1 cellular context compared by ENCODE assay signal in the genomic region with DNA sequence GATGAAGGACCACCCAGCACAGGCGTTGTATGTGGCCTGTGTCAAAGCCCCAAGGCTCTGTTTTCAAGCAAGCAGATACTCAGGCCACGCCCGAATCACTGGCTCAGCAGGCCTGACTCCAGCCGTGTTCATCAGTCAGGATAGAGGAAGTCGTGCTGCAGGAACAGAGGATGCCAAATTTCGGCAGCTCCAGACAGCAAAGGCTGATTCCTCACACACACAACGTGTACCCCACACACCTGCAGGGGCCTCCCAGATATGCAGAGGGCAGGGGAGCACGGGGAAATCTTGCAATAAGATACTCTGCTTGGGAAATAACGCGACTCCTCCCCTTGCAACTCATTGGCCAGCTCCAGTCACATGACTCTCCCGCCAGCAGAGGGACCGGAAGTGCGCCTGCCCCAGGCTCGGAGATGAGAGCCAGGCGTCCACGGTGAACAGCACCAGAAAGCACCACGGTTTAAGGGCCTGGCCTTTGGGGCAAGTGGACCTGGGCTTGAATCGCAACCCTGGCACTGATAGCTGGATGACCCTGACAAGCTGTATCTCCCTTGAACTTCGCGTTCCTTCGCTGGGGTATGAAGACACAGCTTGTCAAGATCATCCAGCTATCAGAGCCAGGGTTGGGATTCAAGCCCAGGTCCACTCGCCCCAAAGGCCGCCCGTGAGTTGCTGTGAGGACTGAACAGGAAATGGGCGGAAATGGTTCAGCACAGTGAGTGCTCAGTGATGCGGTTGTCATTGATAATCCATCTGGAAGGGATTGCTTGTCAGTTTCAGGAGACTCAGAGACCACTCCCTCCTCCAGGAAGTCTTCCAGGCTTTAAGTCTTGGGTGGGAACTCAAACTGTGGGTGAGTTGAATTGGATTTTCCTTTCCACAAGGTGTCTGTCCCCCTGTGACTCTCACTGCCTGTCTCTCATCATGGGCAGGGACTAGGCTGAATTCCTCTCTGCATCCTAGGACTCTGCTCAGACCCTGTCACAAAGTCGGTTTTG.
TF ChIP-seq lines count a peak whose summit lies in the region.

No MANE protein-coding gene starts in this region.

TF ChIP-seq in K562, 482 proteins besides CTCF, POLR2A, EP300 and RAD21 (continued from another document and continues in another):
- TF ChIP-seq, protein P1, sequence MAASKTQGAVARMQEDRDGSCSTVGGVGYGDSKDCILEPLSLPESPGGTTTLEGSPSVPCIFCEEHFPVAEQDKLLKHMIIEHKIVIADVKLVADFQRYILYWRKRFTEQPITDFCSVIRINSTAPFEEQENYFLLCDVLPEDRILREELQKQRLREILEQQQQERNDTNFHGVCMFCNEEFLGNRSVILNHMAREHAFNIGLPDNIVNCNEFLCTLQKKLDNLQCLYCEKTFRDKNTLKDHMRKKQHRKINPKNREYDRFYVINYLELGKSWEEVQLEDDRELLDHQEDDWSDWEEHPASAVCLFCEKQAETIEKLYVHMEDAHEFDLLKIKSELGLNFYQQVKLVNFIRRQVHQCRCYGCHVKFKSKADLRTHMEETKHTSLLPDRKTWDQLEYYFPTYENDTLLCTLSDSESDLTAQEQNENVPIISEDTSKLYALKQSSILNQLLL (CRISPR knock-in tag; IDR thresholded peaks at IDR 0.05; ENCODE audit: borderline replicate concordance), result no peak
- no peak for TF ChIP-seq NCOA1 (IDR thresholded peaks at IDR 0.05; ENCODE audit: low read depth)
- peak; percentile 90 for TF ChIP-seq C11orf30 (IDR thresholded peaks at IDR 0.05; ENCODE audit: low read depth)
- TF ChIP-seq BCOR (IDR thresholded peaks at IDR 0.05), result peak; percentile 97
- TF ChIP-seq GATAD2B (IDR thresholded peaks at IDR 0.05; ENCODE audit: borderline replicate concordance), result peak; percentile 7; the same call in 1 of the 2 replicates
- no peak for TF ChIP-seq CBX2 (IDR thresholded peaks at IDR 0.05; ENCODE audit: insufficient read depth, low read length, poor library complexity, severe bottlenecking)
- TF ChIP-seq, protein P2, sequence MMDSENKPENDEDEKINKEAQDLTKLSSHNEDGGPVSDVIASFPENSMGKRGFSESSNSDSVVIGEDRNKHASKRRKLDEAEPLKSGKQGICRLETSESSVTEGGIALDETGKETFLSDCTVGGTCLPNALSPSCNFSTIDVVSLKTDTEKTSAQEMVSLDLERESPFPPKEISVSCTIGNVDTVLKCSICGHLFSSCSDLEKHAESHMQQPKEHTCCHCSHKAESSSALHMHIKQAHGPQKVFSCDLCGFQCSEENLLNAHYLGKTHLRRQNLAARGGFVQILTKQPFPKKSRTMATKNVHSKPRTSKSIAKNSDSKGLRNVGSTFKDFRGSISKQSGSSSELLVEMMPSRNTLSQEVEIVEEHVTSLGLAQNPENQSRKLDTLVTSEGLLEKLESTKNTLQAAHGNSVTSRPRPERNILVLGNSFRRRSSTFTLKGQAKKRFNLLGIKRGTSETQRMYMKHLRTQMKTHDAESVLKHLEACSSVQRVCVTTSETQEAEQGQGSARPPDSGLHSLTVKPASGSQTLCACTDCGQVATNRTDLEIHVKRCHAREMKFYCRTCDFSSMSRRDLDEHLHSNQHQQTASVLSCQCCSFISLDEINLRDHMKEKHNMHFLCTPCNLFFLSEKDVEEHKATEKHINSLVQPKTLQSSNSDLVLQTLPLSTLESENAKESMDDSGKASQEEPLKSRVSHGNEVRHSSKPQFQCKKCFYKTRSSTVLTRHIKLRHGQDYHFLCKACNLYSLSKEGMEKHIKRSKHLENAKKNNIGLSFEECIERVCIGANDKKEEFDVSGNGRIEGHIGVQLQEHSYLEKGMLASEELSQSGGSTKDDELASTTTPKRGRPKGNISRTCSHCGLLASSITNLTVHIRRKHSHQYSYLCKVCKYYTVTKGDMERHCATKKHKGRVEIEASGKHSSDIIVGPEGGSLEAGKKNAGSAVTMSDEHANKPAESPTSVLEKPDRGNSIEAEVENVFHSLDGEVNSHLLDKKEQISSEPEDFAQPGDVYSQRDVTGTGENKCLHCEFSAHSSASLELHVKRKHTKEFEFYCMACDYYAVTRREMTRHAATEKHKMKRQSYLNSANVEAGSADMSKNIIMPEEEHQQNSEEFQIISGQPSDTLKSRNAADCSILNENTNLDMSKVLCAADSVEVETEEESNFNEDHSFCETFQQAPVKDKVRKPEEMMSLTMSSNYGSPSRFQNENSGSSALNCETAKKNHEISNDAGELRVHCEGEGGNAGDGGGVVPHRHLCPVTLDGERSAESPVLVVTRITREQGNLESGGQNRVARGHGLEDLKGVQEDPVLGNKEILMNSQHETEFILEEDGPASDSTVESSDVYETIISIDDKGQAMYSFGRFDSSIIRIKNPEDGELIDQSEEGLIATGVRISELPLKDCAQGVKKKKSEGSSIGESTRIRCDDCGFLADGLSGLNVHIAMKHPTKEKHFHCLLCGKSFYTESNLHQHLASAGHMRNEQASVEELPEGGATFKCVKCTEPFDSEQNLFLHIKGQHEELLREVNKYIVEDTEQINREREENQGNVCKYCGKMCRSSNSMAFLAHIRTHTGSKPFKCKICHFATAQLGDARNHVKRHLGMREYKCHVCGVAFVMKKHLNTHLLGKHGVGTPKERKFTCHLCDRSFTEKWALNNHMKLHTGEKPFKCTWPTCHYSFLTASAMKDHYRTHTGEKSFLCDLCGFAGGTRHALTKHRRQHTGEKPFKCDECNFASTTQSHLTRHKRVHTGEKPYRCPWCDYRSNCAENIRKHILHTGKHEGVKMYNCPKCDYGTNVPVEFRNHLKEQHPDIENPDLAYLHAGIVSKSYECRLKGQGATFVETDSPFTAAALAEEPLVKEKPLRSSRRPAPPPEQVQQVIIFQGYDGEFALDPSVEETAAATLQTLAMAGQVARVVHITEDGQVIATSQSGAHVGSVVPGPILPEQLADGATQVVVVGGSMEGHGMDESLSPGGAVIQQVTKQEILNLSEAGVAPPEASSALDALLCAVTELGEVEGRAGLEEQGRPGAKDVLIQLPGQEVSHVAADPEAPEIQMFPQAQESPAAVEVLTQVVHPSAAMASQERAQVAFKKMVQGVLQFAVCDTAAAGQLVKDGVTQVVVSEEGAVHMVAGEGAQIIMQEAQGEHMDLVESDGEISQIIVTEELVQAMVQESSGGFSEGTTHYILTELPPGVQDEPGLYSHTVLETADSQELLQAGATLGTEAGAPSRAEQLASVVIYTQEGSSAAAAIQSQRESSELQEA (IDR thresholded peaks at IDR 0.05; ENCODE audit: low read depth), result no peak
- TF ChIP-seq U2AF1 (optimal IDR thresholded peaks at IDR 0.05; ENCODE audit: low read depth, low read length), result no peak
- no peak for TF ChIP-seq NR4A1 (CRISPR knock-in tag; IDR thresholded peaks at IDR 0.05)
- TF ChIP-seq NR4A1 (tag; IDR thresholded peaks at IDR 0.05), result no peak
- TF ChIP-seq CREM (IDR thresholded peaks at IDR 0.05; ENCODE audit: low read depth), result peak; percentile 39
- no peak for TF ChIP-seq PRPF4 (IDR thresholded peaks at IDR 0.05; ENCODE audit: insufficient read depth, low read depth, low read length, poor library complexity, severe bottlenecking)
- no peak for TF ChIP-seq TEAD2 (tag; IDR thresholded peaks at IDR 0.05)
- TF ChIP-seq MAFF (IDR thresholded peaks at IDR 0.05; ENCODE audit: low read length), result peak; percentile 52
- TF ChIP-seq MXI1 (IDR thresholded peaks at IDR 0.05; ENCODE audit: low read depth, low read length), result no peak
- TF ChIP-seq RB1 (IDR thresholded peaks at IDR 0.05; ENCODE audit: low read depth), result peak; percentile 59
- TF ChIP-seq KDM4B (IDR thresholded peaks at IDR 0.05; ENCODE audit: borderline replicate concordance in 2 of 2, low read depth in 1 of 2), result peak in 1 of 2 experiments; percentile 29; a peak in 1 of 4 replicates
- peak; percentile 14 for TF ChIP-seq MEIS2 (IDR thresholded peaks at IDR 0.05; ENCODE audit: partially characterized antibody)
- TF ChIP-seq, protein P3, sequence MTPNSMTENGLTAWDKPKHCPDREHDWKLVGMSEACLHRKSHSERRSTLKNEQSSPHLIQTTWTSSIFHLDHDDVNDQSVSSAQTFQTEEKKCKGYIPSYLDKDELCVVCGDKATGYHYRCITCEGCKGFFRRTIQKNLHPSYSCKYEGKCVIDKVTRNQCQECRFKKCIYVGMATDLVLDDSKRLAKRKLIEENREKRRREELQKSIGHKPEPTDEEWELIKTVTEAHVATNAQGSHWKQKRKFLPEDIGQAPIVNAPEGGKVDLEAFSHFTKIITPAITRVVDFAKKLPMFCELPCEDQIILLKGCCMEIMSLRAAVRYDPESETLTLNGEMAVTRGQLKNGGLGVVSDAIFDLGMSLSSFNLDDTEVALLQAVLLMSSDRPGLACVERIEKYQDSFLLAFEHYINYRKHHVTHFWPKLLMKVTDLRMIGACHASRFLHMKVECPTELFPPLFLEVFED (CRISPR knock-in tag; conservative IDR thresholded peaks at IDR 0.05), result no peak; the same call in 1 of the 2 replicates
- TF ChIP-seq ERF (CRISPR knock-in tag; IDR thresholded peaks at IDR 0.05), result no peak
- peak; percentile 99 for TF ChIP-seq ZFP36 (IDR thresholded peaks at IDR 0.05; ENCODE audit: low read depth, low read length, partially characterized antibody)
- TF ChIP-seq SETDB1 (IDR thresholded peaks at IDR 0.05; ENCODE audit: low read length), result no peak
- no peak for TF ChIP-seq ZNF830 (CRISPR knock-in tag; IDR thresholded peaks at IDR 0.05)
- TF ChIP-seq POU5F1 (IDR thresholded peaks at IDR 0.05; ENCODE audit: borderline replicate concordance, low read depth, low read length, partially characterized antibody), result no peak
- TF ChIP-seq SIX5 (IDR thresholded peaks at IDR 0.05; ENCODE audit: borderline replicate concordance in 1 of 2, insufficient read depth in 1 of 2, low read depth in 1 of 2, low read length in 2 of 2), result no peak
- peak; percentile 100 for TF ChIP-seq NFYB (IDR thresholded peaks at IDR 0.05; ENCODE audit: extremely low read depth, insufficient read length)
- TF ChIP-seq, protein P4, sequence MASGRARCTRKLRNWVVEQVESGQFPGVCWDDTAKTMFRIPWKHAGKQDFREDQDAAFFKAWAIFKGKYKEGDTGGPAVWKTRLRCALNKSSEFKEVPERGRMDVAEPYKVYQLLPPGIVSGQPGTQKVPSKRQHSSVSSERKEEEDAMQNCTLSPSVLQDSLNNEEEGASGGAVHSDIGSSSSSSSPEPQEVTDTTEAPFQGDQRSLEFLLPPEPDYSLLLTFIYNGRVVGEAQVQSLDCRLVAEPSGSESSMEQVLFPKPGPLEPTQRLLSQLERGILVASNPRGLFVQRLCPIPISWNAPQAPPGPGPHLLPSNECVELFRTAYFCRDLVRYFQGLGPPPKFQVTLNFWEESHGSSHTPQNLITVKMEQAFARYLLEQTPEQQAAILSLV (tag; IDR thresholded peaks at IDR 0.05), result 0 out of 2 replicates have a peak, but pooled peaks have one; percentile 37
- TF ChIP-seq POLR2B (IDR thresholded peaks at IDR 0.05; ENCODE audit: low read depth, partially characterized antibody), result peak; percentile 83
- no peak for TF ChIP-seq FOXM1 (IDR thresholded peaks at IDR 0.05; ENCODE audit: low read depth)
- peak; percentile 51; the same call in 1 of the 2 replicates for TF ChIP-seq FOXM1 (CRISPR knock-in tag; IDR thresholded peaks at IDR 0.05; ENCODE audit: low read depth)
- TF ChIP-seq ATF7 (IDR thresholded peaks at IDR 0.05), result peak; percentile 40; the same call in 1 of the 2 replicates
- TF ChIP-seq FOXA3 (CRISPR knock-in tag; conservative IDR thresholded peaks at IDR 0.05 in 1 of 2, IDR thresholded peaks at IDR 0.05 in 1 of 2), result peak in 1 of 2 experiments; percentile 67; a peak in 1 of 4 replicates
- TF ChIP-seq TSC22D4 (tag; IDR thresholded peaks at IDR 0.05), result no peak
- peak in 1 of 2 experiments; percentile 68; a peak in 2 of 4 replicates for TF ChIP-seq TEAD1 (CRISPR knock-in tag; IDR thresholded peaks at IDR 0.05)
- TF ChIP-seq, protein P5, sequence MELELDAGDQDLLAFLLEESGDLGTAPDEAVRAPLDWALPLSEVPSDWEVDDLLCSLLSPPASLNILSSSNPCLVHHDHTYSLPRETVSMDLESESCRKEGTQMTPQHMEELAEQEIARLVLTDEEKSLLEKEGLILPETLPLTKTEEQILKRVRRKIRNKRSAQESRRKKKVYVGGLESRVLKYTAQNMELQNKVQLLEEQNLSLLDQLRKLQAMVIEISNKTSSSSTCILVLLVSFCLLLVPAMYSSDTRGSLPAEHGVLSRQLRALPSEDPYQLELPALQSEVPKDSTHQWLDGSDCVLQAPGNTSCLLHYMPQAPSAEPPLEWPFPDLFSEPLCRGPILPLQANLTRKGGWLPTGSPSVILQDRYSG (tag; conservative IDR thresholded peaks at IDR 0.05; ENCODE audit: low read depth), result no peak
- TF ChIP-seq POLR2AphosphoS2 (IDR thresholded peaks at IDR 0.05; ENCODE audit: low read length), result no peak
- TF ChIP-seq MYC (IDR thresholded peaks at IDR 0.05; ENCODE audit: low read depth, low read length), result peak; percentile 96
- TF ChIP-seq MYC (CRISPR knock-in tag; IDR thresholded peaks at IDR 0.05; ENCODE audit: borderline replicate concordance, low read depth), result no peak; the same call in 1 of the 2 replicates
- TF ChIP-seq FUS (optimal IDR thresholded peaks at IDR 0.05; ENCODE audit: low read depth, low read length), result no peak
- TF ChIP-seq ATF1 (CRISPR knock-in tag; IDR thresholded peaks at IDR 0.05), result no peak
- peak; percentile 49 for TF ChIP-seq ATF1 (tag; IDR thresholded peaks at IDR 0.05)
- no peak for TF ChIP-seq ZZZ3 (IDR thresholded peaks at IDR 0.05)
- peak; percentile 76 for TF ChIP-seq TAF1 (IDR thresholded peaks at IDR 0.05; ENCODE audit: control insufficient read depth, extremely low read depth, insufficient read depth, low read length, severe bottlenecking)
- TF ChIP-seq, protein P6, sequence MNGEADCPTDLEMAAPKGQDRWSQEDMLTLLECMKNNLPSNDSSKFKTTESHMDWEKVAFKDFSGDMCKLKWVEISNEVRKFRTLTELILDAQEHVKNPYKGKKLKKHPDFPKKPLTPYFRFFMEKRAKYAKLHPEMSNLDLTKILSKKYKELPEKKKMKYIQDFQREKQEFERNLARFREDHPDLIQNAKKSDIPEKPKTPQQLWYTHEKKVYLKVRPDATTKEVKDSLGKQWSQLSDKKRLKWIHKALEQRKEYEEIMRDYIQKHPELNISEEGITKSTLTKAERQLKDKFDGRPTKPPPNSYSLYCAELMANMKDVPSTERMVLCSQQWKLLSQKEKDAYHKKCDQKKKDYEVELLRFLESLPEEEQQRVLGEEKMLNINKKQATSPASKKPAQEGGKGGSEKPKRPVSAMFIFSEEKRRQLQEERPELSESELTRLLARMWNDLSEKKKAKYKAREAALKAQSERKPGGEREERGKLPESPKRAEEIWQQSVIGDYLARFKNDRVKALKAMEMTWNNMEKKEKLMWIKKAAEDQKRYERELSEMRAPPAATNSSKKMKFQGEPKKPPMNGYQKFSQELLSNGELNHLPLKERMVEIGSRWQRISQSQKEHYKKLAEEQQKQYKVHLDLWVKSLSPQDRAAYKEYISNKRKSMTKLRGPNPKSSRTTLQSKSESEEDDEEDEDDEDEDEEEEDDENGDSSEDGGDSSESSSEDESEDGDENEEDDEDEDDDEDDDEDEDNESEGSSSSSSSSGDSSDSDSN (IDR thresholded peaks at IDR 0.05; ENCODE audit: borderline replicate concordance in 1 of 2, low read depth in 2 of 2, low read length in 2 of 2), result 0 out of 4 replicates have a peak, but pooled peaks of 1 of the 2 experiments have one; percentile 30
- TF ChIP-seq RCOR1 (IDR thresholded peaks at IDR 0.05; ENCODE audit: borderline replicate concordance in 1 of 2, low read depth in 2 of 2, low read length in 2 of 2), result peak in 1 of 2 experiments; percentile 84; a peak in 2 of 4 replicates
- TF ChIP-seq IRF2 (CRISPR knock-in tag; IDR thresholded peaks at IDR 0.05), result no peak
- TF ChIP-seq BHLHE40 (IDR thresholded peaks at IDR 0.05; ENCODE audit: low read length), result peak; percentile 23; the same call in 1 of the 2 replicates
